7 cellular contexts compared by ENCODE assay signal in genomic region chr14:33998263-33998662, GRCh38. TPM values are rescaled to one million over a fixed set of nuclear protein-coding genes. Genes with fewer than 3 reads are reported as not detected.
"Had no signal": no experiment of that assay in that cellular context is flagged by ENCODE, and none has a peak within 500 bp of the region (broad histone marks: within the 10 kb centered on the region; RNA-seq: fewer than 3 reads in every experiment).

No MANE protein-coding gene starts in this region.

- H3K9me3 Mint-ChIP-seq: GM23338, H9 had no signal

- H3K27me3 Mint-ChIP-seq: IgD-negative memory B cell had no signal

- H3K4me3 Mint-ChIP-seq: GM23338, H9, IgD-negative memory B cell had no signal

- DNase-seq: H9, HCEC 1CT had no signal

- H3K4me1 Mint-ChIP-seq: GM23338, H9, IgD-negative memory B cell had no signal

- H3K4me3 ChIP-seq: GM23338 had no signal

- H3K27ac Mint-ChIP-seq: GM23338, H9, IgD-negative memory B cell had no signal

- H3K27ac ChIP-seq: HL-60 had no signal

- H3K4me2 ChIP-seq: GM23338 had no signal

- ATAC-seq: GM23338, HepG2 had no signal

RNA-seq across cellular contexts. Expression of gene EGLN3, which starts 47.4 kb away (rescaled TPM):
- total RNA-seq: HT1080 had no signal
